Comparison of ENCODE assay signal across 15 cellular contexts in the genomic region with DNA sequence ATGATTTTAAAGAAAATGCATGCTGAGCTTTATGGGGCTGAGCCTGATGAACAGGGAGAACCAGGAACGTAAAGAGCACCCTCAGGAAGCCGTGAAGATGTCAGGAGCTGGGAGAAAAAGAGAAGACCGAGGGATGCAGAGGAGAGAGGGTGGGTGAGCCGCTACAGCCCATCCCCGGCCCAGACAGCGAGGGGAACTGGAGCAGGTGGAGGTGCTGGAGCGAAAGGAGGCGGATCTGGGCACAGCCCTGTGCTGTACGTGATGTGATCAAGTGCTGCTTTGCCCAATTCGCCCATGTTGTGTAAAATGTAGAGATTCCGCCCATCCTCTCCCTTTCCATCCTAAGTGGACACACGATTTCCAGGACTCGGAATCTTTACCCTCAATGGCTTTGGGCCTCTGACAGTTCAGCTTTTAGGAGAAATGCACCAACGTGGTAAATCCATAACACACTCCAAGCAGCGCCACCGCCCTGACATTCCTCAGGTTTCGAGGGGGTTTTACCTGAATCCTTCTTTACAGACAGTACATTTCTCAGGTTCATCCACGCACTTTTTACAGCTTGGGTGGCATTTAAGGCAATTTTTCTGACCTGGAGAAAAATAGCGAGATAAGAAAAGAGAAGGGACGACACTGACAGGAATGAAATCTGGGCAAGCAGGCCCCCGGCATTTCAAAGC. TPM values are rescaled to one million over a fixed set of nuclear protein-coding genes. Genes with fewer than 3 reads are reported as not detected.
A peak's percentile ranks its signal among the peaks of the same experiment; 100 is the strongest.
DNase-seq lines count a peak whose midpoint lies in the region; ATAC-seq, FAIRE-seq and TF ChIP-seq lines count a peak whose summit lies in the region.
"Had no signal": no experiment of that assay in that cellular context is flagged by ENCODE, and none has a peak within 500 bp of the region (broad histone marks: within the 10 kb centered on the region; RNA-seq: fewer than 3 reads in every experiment).

No MANE protein-coding gene starts in this region.

- in situ Hi-C loops in GM13976 (cut with MboI; ENCODE audit: low sequenced_read_pairs, unreplicated experiment): no loop called here

- peak; percentile 47 for FAIRE-seq in bronchial epithelial cell (lab: Jason Lieb, UNC)
- FAIRE-seq in kidney (lab: Jason Lieb, UNC): no peak

- intact Hi-C loops in kidney (cut with DNase I) (no loop called here), upper lobe of right lung (cut with DNase I) (no loop called here)

- no peak overlapping the region for H3K4me3 ChIP-seq in bronchial epithelial cell (ENCODE audit: low read depth, low read length)
- H3K4me3 ChIP-seq in kidney (ENCODE audit: low read length in 2 of 2): no peak overlapping the region
- no peak overlapping the region for H3K4me3 ChIP-seq in upper lobe of right lung
- H3K4me3 ChIP-seq: BLaER1 had no signal

- H3K36me3 ChIP-seq in bronchial epithelial cell (ENCODE audit: control insufficient read depth, insufficient read depth, low read length): no peaks in the 10 kb centered on the region
- no peaks in the 10 kb centered on the region for H3K36me3 ChIP-seq in kidney (ENCODE audit: control insufficient read depth in 1 of 2, insufficient read depth in 2 of 2, low read length in 2 of 2)
- no peaks in the 10 kb centered on the region for H3K36me3 ChIP-seq in upper lobe of right lung
- H3K36me3 ChIP-seq: BLaER1 had no signal

- TF ChIP-seq CTCF in bronchial epithelial cell (IDR thresholded peaks at IDR 0.05; ENCODE audit: insufficient read depth, low read length, severe bottlenecking): no peak
- no peak for TF ChIP-seq CTCF in kidney (IDR thresholded peaks at IDR 0.05; ENCODE audit: borderline replicate concordance, extremely low read depth, insufficient read depth)
- TF ChIP-seq CTCF in upper lobe of right lung (IDR thresholded peaks at IDR 0.05): no peak
- TF ChIP-seq CTCF in GM13976 (IDR thresholded peaks at IDR 0.05; ENCODE audit: borderline replicate concordance, control extremely low read depth, extremely low read depth, insufficient read depth, missing control alignments): no peak

- H3K4me1 ChIP-seq in kidney (ENCODE audit: control insufficient read depth in 1 of 2, insufficient read depth in 1 of 2, low read depth in 1 of 2, low read length in 2 of 2) (peaks cover 0 to 2% of the 10 kb centered on the region in 2 donors), upper lobe of right lung (no peaks in the 10 kb centered on the region)

- H3K27ac Mint-ChIP-seq in activated CD4-positive, alpha-beta T cell treated with anti-CD3 and anti-CD28 coated beads, Interleukin-2, amount 10 ng/mL, durations not matched to agents 7 days and 5 days: peak overlapping the region; percentile 11
- H3K27ac Mint-ChIP-seq: CD4-positive, CD25-positive, alpha-beta regulatory T cell; HFFc6 had no signal

- POLR2A ChIA-PET in activated CD4-positive, alpha-beta T cell treated with anti-CD3 and anti-CD28 coated beads, Interleukin-2, amount 10 ng/mL, durations not matched to agents 7 days and 5 days (lab: Charles Lee): no interaction called here

- no peak for DNase-seq in activated CD4-positive, alpha-beta T cell treated with anti-CD3 and anti-CD28 coated beads, Interleukin-2, amount 10 ng/mL, durations not matched to agents 7 days and 5 days
- DNase-seq in activated CD4-positive, alpha-beta T cell treated with anti-CD3 and anti-CD28 coated beads for 1 hour: no peak
- DNase-seq in bronchial epithelial cell (ENCODE audit: low read depth) (no peak), kidney (peak; percentile 20), upper lobe of right lung (peak; percentile 39), GM13976 (ENCODE audit: low spot score) (no peak), NCI-H82 treated with DMSO at 0.1 percent for 48 hours (lab: John Stamatoyannopoulos, UW; ENCODE audit: unreplicated experiment) (no peak)
- DNase-seq: CD4-positive, CD25-positive, alpha-beta regulatory T cell; DMS53; GF-D8; HCEC 1CT; HFFc6 had no signal

- no peak overlapping the region for H3K4me3 Mint-ChIP-seq in activated CD4-positive, alpha-beta T cell treated with anti-CD3 and anti-CD28 coated beads, Interleukin-2, amount 10 ng/mL, durations not matched to agents 7 days and 5 days
- H3K4me3 Mint-ChIP-seq: HFFc6 had no signal

- H3K9me3 ChIP-seq in kidney (ENCODE audit: control insufficient read depth in 1 of 2, low read length in 2 of 2): no peaks in the 10 kb centered on the region
- no peaks in the 10 kb centered on the region for H3K9me3 ChIP-seq in upper lobe of right lung
- H3K9me3 ChIP-seq: BLaER1 had no signal

- no peak overlapping the region for H3K9ac ChIP-seq in kidney (ENCODE audit: low read length in 2 of 2)
- H3K9ac ChIP-seq: BLaER1 had no signal

- H3K36me3 Mint-ChIP-seq in activated CD4-positive, alpha-beta T cell treated with anti-CD3 and anti-CD28 coated beads, Interleukin-2, amount 10 ng/mL, durations not matched to agents 7 days and 5 days (ENCODE audit: low read depth): no peaks in the 10 kb centered on the region
- H3K36me3 Mint-ChIP-seq: CD4-positive, CD25-positive, alpha-beta regulatory T cell had no signal

- H3K27me3 Mint-ChIP-seq in activated CD4-positive, alpha-beta T cell treated with anti-CD3 and anti-CD28 coated beads, Interleukin-2, amount 10 ng/mL, durations not matched to agents 7 days and 5 days: no peaks in the 10 kb centered on the region

- ATAC-seq in upper lobe of right lung: no peak
- no peak for ATAC-seq in GM21381 (IDR thresholded peaks at IDR 0.05; ENCODE audit: unreplicated experiment)

- peaks cover 5% of the 10 kb centered on the region for H3K27me3 ChIP-seq in bronchial epithelial cell (ENCODE audit: control insufficient read depth, insufficient read depth, low read length)
- H3K27me3 ChIP-seq in upper lobe of right lung: no peaks in the 10 kb centered on the region
- H3K27me3 ChIP-seq: BLaER1 had no signal

- H3K9me3 Mint-ChIP-seq in activated CD4-positive, alpha-beta T cell treated with anti-CD3 and anti-CD28 coated beads, Interleukin-2, amount 10 ng/mL, durations not matched to agents 7 days and 5 days: no peaks in the 10 kb centered on the region
- H3K9me3 Mint-ChIP-seq: CD4-positive, CD25-positive, alpha-beta regulatory T cell; HFFc6 had no signal

- no peak overlapping the region for H3K27ac ChIP-seq in kidney (ENCODE audit: low read depth in 2 of 2, low read length in 2 of 2)
- H3K27ac ChIP-seq in upper lobe of right lung: no peak overlapping the region
- H3K27ac ChIP-seq: 22Rv1, BLaER1 had no signal

- CTCF ChIA-PET in activated CD4-positive, alpha-beta T cell treated with anti-CD3 and anti-CD28 coated beads, Interleukin-2, amount 10 ng/mL, durations not matched to agents 7 days and 5 days (lab: Charles Lee): interaction anchor here (1.4 to 3.5 kb wide), 2 partner anchors 11 to 13 kb away, joined by 3 to 33 read pairs; no protein-coding TSS in a partner anchor

- peaks cover 20% of the 10 kb centered on the region for H3K4me1 Mint-ChIP-seq in activated CD4-positive, alpha-beta T cell treated with anti-CD3 and anti-CD28 coated beads, Interleukin-2, amount 10 ng/mL, durations not matched to agents 7 days and 5 days

RNA-seq across cellular contexts. Expression of a gene that starts 27.1 kb away (rescaled TPM):
- 100 to 1,000 TPM in 1 of 2 experiments, 10 to 100 TPM in 1; 92.8 to 109 TPM for total RNA-seq in activated CD4-positive, alpha-beta T cell treated with anti-CD3 and anti-CD28 coated beads, Interleukin-2, amount 10 ng/mL, durations not matched to agents 7 days and 5 days
- total RNA-seq in bronchial epithelial cell (21.6 and 22.7 TPM in 2 replicates), kidney (44.9 TPM), upper lobe of right lung (40.7 TPM)
- 40.0 TPM for polyA plus RNA-seq in kidney (ENCODE audit: insufficient read depth, low read depth, low replicate concordance)

RNA-seq across cellular contexts. Expression of a gene that starts 44.9 kb away (rescaled TPM):
- total RNA-seq in activated CD4-positive, alpha-beta T cell treated with anti-CD3 and anti-CD28 coated beads, Interleukin-2, amount 10 ng/mL, durations not matched to agents 7 days and 5 days: 10 to 100 TPM; 29.1 to 29.7 TPM
- total RNA-seq in bronchial epithelial cell (143 and 162 TPM in 2 replicates), kidney (66.0 TPM), upper lobe of right lung (78.5 TPM)
- 99.0 TPM for polyA plus RNA-seq in kidney (ENCODE audit: insufficient read depth, low read depth, low replicate concordance)

Comparison
In these comparisons a context has a peak if more than half of its experiments do, and no peak if none do; other contexts are left out.
1. DNase-seq: peak in kidney (single experiment) and upper lobe of right lung (single experiment); none in activated CD4-positive, alpha-beta T cell treated with anti-CD3 and anti-CD28 coated beads, Interleukin-2, amount 10 ng/mL, durations not matched to agents 7 days and 5 days (single experiment), activated CD4-positive, alpha-beta T cell treated with anti-CD3 and anti-CD28 coated beads for 1 hour (single experiment), bronchial epithelial cell (single experiment), GM13976 (single experiment) and NCI-H82 treated with DMSO at 0.1 percent for 48 hours (single experiment).